In genomic region chr11:103546236-103546635, GRCh38 we compare ENCODE assay signal across 21 cellular contexts.
DNase-seq lines count a peak whose midpoint lies in the region; ATAC-seq and TF ChIP-seq lines count a peak whose summit lies in the region.
"Had no signal": no experiment of that assay in that cellular context is flagged by ENCODE, and none has a peak within 500 bp of the region (broad histone marks: within the 10 kb centered on the region; RNA-seq: fewer than 3 reads in every experiment).

No MANE protein-coding gene starts in this region.

- H3K4me3 ChIP-seq in WERI-Rb-1 (ENCODE audit: low read depth, low read length) (no peak overlapping the region), body of pancreas (no peak overlapping the region), testis (no peak overlapping the region)
- H3K4me3 ChIP-seq: gastrocnemius medialis, SK-N-MC, smooth muscle cell had no signal

- DNase-seq in NCI-H524 (lab: John Stamatoyannopoulos, UW) = peak; percentile 43 to 72
- DNase-seq in NCI-H524 treated with DMSO at 0.1 percent for 48 hours (lab: John Stamatoyannopoulos, UW) = no peak
- DNase-seq in NCI-H1417 treated with DMSO at 0.1 percent for 48 hours (lab: John Stamatoyannopoulos, UW) = peak; percentile 93
- DNase-seq in WERI-Rb-1 = no peak
- DNase-seq in myocyte (ENCODE audit: low read depth) = peak; percentile 59
- DNase-seq in body of pancreas = no peak
- DNase-seq in testis = no peak
- DNase-seq in ureter (ENCODE audit: low spot score) = no peak
- DNase-seq: activated B cell treated with CpG ODN at 0.5 μM for 24 hours; activated CD8-positive, alpha-beta T cell treated with anti-CD3 and anti-CD28 coated beads, Interleukin-2, amount 10 ng/mL, durations not matched to agents 7 days and 5 days; activated naive CD4-positive, alpha-beta T cell treated with anti-CD3 and anti-CD28 coated beads, Interleukin-2, amount 50 U/mL, for 16 hours; activated T-cell treated with anti-CD3 and anti-CD28 coated beads, Interleukin-2, amount 50 U/mL, for 4 hours; cortex of kidney; gastrocnemius medialis; midbrain; MM.1S; NCI-H2029 treated with DMSO at 0.1 percent for 48 hours; NCI-H510A; stimulated activated CD4-positive, alpha-beta T cell treated with anti-CD3 and anti-CD28 coated beads, Interleukin-4, amount 100 ng/mL, for 4 hours had no signal

- H3K27me3 ChIP-seq in WERI-Rb-1 (ENCODE audit: insufficient read depth, low read depth, severe bottlenecking) = no peaks in the 10 kb centered on the region
- no peaks in the 10 kb centered on the region for H3K27me3 ChIP-seq in body of pancreas
- no peaks in the 10 kb centered on the region for H3K27me3 ChIP-seq in testis
- H3K27me3 ChIP-seq: gastrocnemius medialis had no signal

- no peak for ATAC-seq in body of pancreas
- ATAC-seq: activated CD8-positive, alpha-beta T cell treated with anti-CD3 and anti-CD28 coated beads, Interleukin-2, amount 10 ng/mL, durations not matched to agents 7 days and 5 days; activated T-cell treated with anti-CD3 and anti-CD28 coated beads, Interleukin-2, amount 50 U/mL, for 4 hours; gastrocnemius medialis had no signal

- WGBS in body of pancreas, 2 donors = 59 to 77% methylated on average over 2 of the region's 2 CpGs
- WGBS in testis, 2 donors = 84 to 86% methylated on average over 2 of the region's 2 CpGs

- H3K36me3 ChIP-seq in WERI-Rb-1 (no peaks in the 10 kb centered on the region), body of pancreas (replicated peaks in 1 of 2; ENCODE audit: insufficient read depth in 1 of 2, low read depth in 2 of 2) (no peaks in the 10 kb centered on the region), testis (ENCODE audit: low read depth, missing control alignments) (no peaks in the 10 kb centered on the region)
- H3K36me3 ChIP-seq: gastrocnemius medialis had no signal

- no peaks in the 10 kb centered on the region for H3K4me1 ChIP-seq in body of pancreas
- H3K4me1 ChIP-seq in testis = no peaks in the 10 kb centered on the region
- H3K4me1 ChIP-seq: gastrocnemius medialis had no signal

- intact Hi-C loops in body of pancreas (cut with DNase I) = no loop called here
- intact Hi-C loops in testis (cut with DNase I; ENCODE audit: low total_unique reads) = no loop called here

- H3K9me3 ChIP-seq in WERI-Rb-1 (ENCODE audit: severe bottlenecking) (peaks cover 17% of the 10 kb centered on the region), body of pancreas (no peaks in the 10 kb centered on the region), testis (no peaks in the 10 kb centered on the region)
- H3K9me3 ChIP-seq: gastrocnemius medialis had no signal

- H3K27ac ChIP-seq in WERI-Rb-1 = peak overlapping the region; percentile 78
- H3K27ac ChIP-seq in body of pancreas = no peak overlapping the region
- H3K27ac ChIP-seq in testis = no peak overlapping the region
- H3K27ac ChIP-seq: gastrocnemius medialis, SK-N-MC had no signal

- TF ChIP-seq POLR2A in body of pancreas (IDR thresholded peaks at IDR 0.05) (no peak), testis (IDR thresholded peaks at IDR 0.05) (no peak)

- no peak for TF ChIP-seq CTCF in WERI-Rb-1 (IDR thresholded peaks at IDR 0.05; ENCODE audit: low read depth, low read length)
- no peak for TF ChIP-seq CTCF in body of pancreas (IDR thresholded peaks at IDR 0.05)
- no peak for TF ChIP-seq CTCF in testis (IDR thresholded peaks at IDR 0.05)

Comparison
In these comparisons a context has a peak if more than half of its experiments do, and no peak if none do; other contexts are left out.
1. DNase-seq: peak in NCI-H524 (2 of 2), NCI-H1417 treated with DMSO at 0.1 percent for 48 hours (single experiment) and myocyte (single experiment); none in NCI-H524 treated with DMSO at 0.1 percent for 48 hours (single experiment), WERI-Rb-1 (single experiment), body of pancreas (0 of 4), testis (single experiment) and ureter (single experiment).